Comparison of ENCODE assay signal across 27 cellular contexts in the genomic region with DNA sequence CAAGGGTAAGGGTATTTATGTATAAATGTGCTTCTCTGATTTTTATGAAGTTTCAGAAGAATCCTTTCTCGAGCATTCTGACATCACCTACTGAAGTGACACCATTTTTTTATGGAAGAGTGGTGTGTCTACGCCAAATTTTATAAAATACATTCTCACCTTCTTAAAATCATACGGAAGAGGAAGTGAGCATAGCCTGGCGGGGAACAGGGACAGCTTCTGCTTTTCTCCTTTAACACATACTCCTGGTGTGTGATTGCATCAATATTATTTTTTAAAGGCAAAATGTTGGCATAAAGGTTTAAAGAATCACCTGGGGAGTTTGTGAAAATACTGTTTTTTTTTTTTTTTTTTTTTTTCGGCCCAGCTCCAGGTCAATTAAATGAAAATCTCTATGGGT.
"Had no signal": no experiment of that assay in that cellular context is flagged by ENCODE, and none has a peak within 500 bp of the region (broad histone marks: within the 10 kb centered on the region; RNA-seq: fewer than 3 reads in every experiment).

No MANE protein-coding gene starts in this region.

- H3K9me3 Mint-ChIP-seq: activated CD4-positive, alpha-beta memory T cell treated with anti-CD3 and anti-CD28 coated beads for 36 hours; activated naive CD4-positive, alpha-beta T cell treated with anti-CD3 and anti-CD28 coated beads for 36 hours; activated naive CD8-positive, alpha-beta T cell treated with anti-CD3 and anti-CD28 coated beads, Interleukin-2, amount 10 ng/mL, durations not matched to agents 7 days and 5 days; effector memory CD8-positive, alpha-beta T cell had no signal

- DNase-seq: activated B cell treated with CpG ODN at 0.5 μM for 24 hours; activated CD4-positive, alpha-beta memory T cell treated with anti-CD3 and anti-CD28 coated beads for 36 hours; activated CD4-positive, alpha-beta T cell treated with anti-CD3 and anti-CD28 coated beads for 36 hours; activated effector memory CD4-positive, alpha-beta T cell treated with Interleukin-2 at 50 U/mL for 16 hours; activated naive CD4-positive, alpha-beta T cell treated with anti-CD3 and anti-CD28 coated beads for 36 hours; activated naive CD8-positive, alpha-beta T cell treated with anti-CD3 and anti-CD28 coated beads, Interleukin-2, amount 10 ng/mL, durations not matched to agents 7 days and 5 days; activated T-cell treated with anti-CD3 and anti-CD28 coated beads, Interleukin-2, amount 50 U/mL, for 48 hours; amniotic stem cell; colonic mucosa; dorsolateral prefrontal cortex; effector memory CD8-positive, alpha-beta T cell; glutamatergic neuron; immature natural killer cell; lower lobe of right lung; naive thymus-derived CD8-positive, alpha-beta T cell; stimulated activated CD4-positive, alpha-beta T cell treated with anti-CD3 and anti-CD28 coated beads, Interleukin-2, amount 100 ng/mL, for 48 hours; stimulated activated CD8-positive, alpha-beta memory T cell treated with anti-CD3 and anti-CD28 coated beads, Interleukin-4, amount 100 ng/mL, for 48 hours; stimulated activated naive CD4-positive, alpha-beta T cell; upper lobe of right lung had no signal

- H3K27me3 Mint-ChIP-seq: activated B cell treated with CpG ODN at 0.5 μM for 24 hours; activated CD4-positive, alpha-beta memory T cell treated with anti-CD3 and anti-CD28 coated beads for 36 hours; activated CD4-positive, alpha-beta T cell treated with anti-CD3 and anti-CD28 coated beads for 36 hours; activated naive CD8-positive, alpha-beta T cell treated with anti-CD3 and anti-CD28 coated beads, Interleukin-2, amount 10 ng/mL, durations not matched to agents 7 days and 5 days; effector memory CD8-positive, alpha-beta T cell had no signal

- H2AFZ ChIP-seq: hepatocyte, neural progenitor cell had no signal

- H3K79me2 ChIP-seq: hepatocyte had no signal

- FAIRE-seq: bronchial epithelial cell, endothelial cell of umbilical vein, frontal cortex, TTC549 had no signal

- H3K4me3 Mint-ChIP-seq: activated B cell treated with CpG ODN at 0.5 μM for 24 hours; activated CD4-positive, alpha-beta memory T cell treated with anti-CD3 and anti-CD28 coated beads for 36 hours; activated CD4-positive, alpha-beta T cell treated with anti-CD3 and anti-CD28 coated beads for 36 hours; activated naive CD4-positive, alpha-beta T cell treated with anti-CD3 and anti-CD28 coated beads for 36 hours; activated naive CD8-positive, alpha-beta T cell treated with anti-CD3 and anti-CD28 coated beads, Interleukin-2, amount 10 ng/mL, durations not matched to agents 7 days and 5 days; effector memory CD8-positive, alpha-beta T cell; immature natural killer cell; naive thymus-derived CD8-positive, alpha-beta T cell; neural progenitor cell had no signal

- H3K27ac Mint-ChIP-seq: activated B cell treated with CpG ODN at 0.5 μM for 24 hours; activated CD4-positive, alpha-beta memory T cell treated with anti-CD3 and anti-CD28 coated beads for 36 hours; activated CD4-positive, alpha-beta T cell treated with anti-CD3 and anti-CD28 coated beads for 36 hours; activated naive CD4-positive, alpha-beta T cell treated with anti-CD3 and anti-CD28 coated beads for 36 hours; activated naive CD8-positive, alpha-beta T cell treated with anti-CD3 and anti-CD28 coated beads, Interleukin-2, amount 10 ng/mL, durations not matched to agents 7 days and 5 days; effector memory CD8-positive, alpha-beta T cell; immature natural killer cell; naive thymus-derived CD8-positive, alpha-beta T cell; neural progenitor cell had no signal

- H3K4me2 ChIP-seq: hepatocyte, neural progenitor cell had no signal

- ATAC-seq: activated CD4-positive, alpha-beta T cell treated with anti-CD3 and anti-CD28 coated beads for 36 hours; effector memory CD8-positive, alpha-beta T cell; esophagus mucosa; left lobe of liver; lower lobe of right lung; naive thymus-derived CD8-positive, alpha-beta T cell; upper lobe of right lung had no signal

- H3K36me3 ChIP-seq: colonic mucosa, lower lobe of right lung, neural progenitor cell, upper lobe of right lung had no signal

- H3K27ac ChIP-seq: colonic mucosa, dorsolateral prefrontal cortex, hepatocyte, lower lobe of right lung, neural progenitor cell, upper lobe of right lung had no signal

- H3K4me3 ChIP-seq: colonic mucosa, dorsolateral prefrontal cortex, hepatocyte, lower lobe of right lung, neural progenitor cell, upper lobe of right lung had no signal

- H3K27me3 ChIP-seq: colonic mucosa, hepatocyte, neural progenitor cell, upper lobe of right lung had no signal

- H3K36me3 Mint-ChIP-seq: activated CD4-positive, alpha-beta memory T cell treated with anti-CD3 and anti-CD28 coated beads for 36 hours; activated naive CD8-positive, alpha-beta T cell treated with anti-CD3 and anti-CD28 coated beads, Interleukin-2, amount 10 ng/mL, durations not matched to agents 7 days and 5 days; immature natural killer cell; naive thymus-derived CD8-positive, alpha-beta T cell; neural progenitor cell had no signal

- H3K9me3 ChIP-seq: colonic mucosa, lower lobe of right lung, upper lobe of right lung had no signal

- H3K4me1 Mint-ChIP-seq: activated CD4-positive, alpha-beta T cell treated with anti-CD3 and anti-CD28 coated beads for 36 hours; activated naive CD8-positive, alpha-beta T cell treated with anti-CD3 and anti-CD28 coated beads, Interleukin-2, amount 10 ng/mL, durations not matched to agents 7 days and 5 days; immature natural killer cell; naive thymus-derived CD8-positive, alpha-beta T cell; neural progenitor cell had no signal

- H3K9ac ChIP-seq: neural progenitor cell had no signal

- H3K4me1 ChIP-seq: colonic mucosa, lower lobe of right lung, neural progenitor cell, upper lobe of right lung had no signal
